In the genomic region with DNA sequence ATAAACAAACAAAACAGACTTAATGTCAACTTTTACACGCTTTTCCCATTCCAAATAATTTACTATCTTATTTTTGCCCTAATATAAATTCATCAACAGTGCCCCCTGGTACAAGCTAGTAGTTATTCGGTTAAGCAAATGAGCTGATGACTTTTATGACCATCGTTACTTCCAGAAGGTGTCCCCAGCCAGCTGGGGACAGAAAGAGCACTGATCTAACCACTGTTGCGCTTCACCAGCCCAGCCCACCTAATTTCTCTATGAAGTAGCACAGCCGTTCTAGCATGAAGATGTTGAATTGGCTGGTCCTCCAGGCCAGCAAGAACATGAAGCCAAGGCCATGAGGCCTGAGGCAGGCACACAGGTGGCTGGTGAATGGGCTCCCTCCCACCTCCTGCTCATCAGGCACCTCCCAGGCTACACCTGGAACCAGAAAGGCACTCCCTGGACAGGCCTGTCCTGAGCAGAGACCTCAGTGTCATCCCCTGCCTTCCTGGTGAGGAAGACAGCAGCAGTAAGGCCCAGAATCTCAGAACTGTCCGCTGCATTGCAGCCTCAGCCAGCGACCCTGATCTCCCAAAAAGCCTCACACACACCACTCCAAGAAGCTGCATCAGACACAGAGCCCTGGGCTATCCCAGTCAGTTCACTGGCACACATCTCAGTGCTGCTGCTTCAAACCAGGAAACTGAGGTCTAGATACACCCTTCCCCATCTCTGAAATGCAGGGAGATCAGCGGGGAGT, we compare ENCODE assay signal across 23 cellular contexts. TPM values are rescaled to one million over a fixed set of nuclear protein-coding genes. Genes with fewer than 3 reads are reported as not detected.
A peak's percentile ranks its signal among the peaks of the same experiment; 100 is the strongest.
DNase-seq lines count a peak whose midpoint lies in the region; ATAC-seq, FAIRE-seq and TF ChIP-seq lines count a peak whose summit lies in the region.
"Had no signal": no experiment of that assay in that cellular context is flagged by ENCODE, and none has a peak within 500 bp of the region (broad histone marks: within the 10 kb centered on the region; RNA-seq: fewer than 3 reads in every experiment).

No MANE protein-coding gene starts in this region.

- peaks cover 16 to 30% of the 10 kb centered on the region in 2 donors for H3K36me3 Mint-ChIP-seq in stimulated activated naive B cell treated with anti-CD40 and anti-IgM and Interleukin-4, amounts not matched to agents 10 μg/mL and 1 μg/mL and 100 μg/mL, for 72 hours
- H3K36me3 Mint-ChIP-seq: activated naive CD8-positive, alpha-beta T cell treated with anti-CD3 and anti-CD28 coated beads, Interleukin-2, amount 10 ng/mL, durations not matched to agents 7 days and 5 days had no signal

- H4K91ac ChIP-seq in H1 (replicated peaks; ENCODE audit: insufficient read length, low read length), result no peak overlapping the region

- H3K36me3 ChIP-seq in H1 (ENCODE audit: control insufficient read depth in 2 of 4, insufficient read depth in 4 of 4, low read length in 3 of 4), result no peaks in the 10 kb centered on the region

- TF ChIP-seq POLR2A in GM12892 (IDR thresholded peaks at IDR 0.05; ENCODE audit: low read depth, low read length), result no peak
- TF ChIP-seq POLR2A in H1 (IDR thresholded peaks at IDR 0.05; ENCODE audit: control extremely low read depth in 1 of 2, low read depth in 2 of 2, low read length in 2 of 2), result no peak

- no peak overlapping the region for H3K14ac ChIP-seq in H1 (ENCODE audit: insufficient read length)

- no peak overlapping the region; the same call in 1 of the 2 replicates for H3K18ac ChIP-seq in H1 (ENCODE audit: extremely low read depth, low read length)

- no peak overlapping the region for H3K4me3 Mint-ChIP-seq in stimulated activated naive B cell treated with anti-CD40 and anti-IgM and Interleukin-4, amounts not matched to agents 10 μg/mL and 1 μg/mL and 100 μg/mL, for 72 hours
- H3K4me3 Mint-ChIP-seq: activated naive CD8-positive, alpha-beta T cell treated with anti-CD3 and anti-CD28 coated beads, Interleukin-2, amount 10 ng/mL, durations not matched to agents 7 days and 5 days; T-cell had no signal

- FAIRE-seq in GM12892 (lab: Jason Lieb, UNC) (peak; percentile 61), H1 (lab: Jason Lieb, UNC) (no peak)
- FAIRE-seq: colon, HTR-8/SVneo, TTC549 had no signal

- no peak overlapping the region for H3K27ac ChIP-seq in H1 (ENCODE audit: low read depth, low read length)
- H3K27ac ChIP-seq: tibial artery had no signal

- CTCF ChIA-PET in H1 (lab: Charles Lee; ENCODE audit: partially characterized antibody), result interaction anchor here (0.8 to 2.0 kb wide), 11 partner anchors 9 to 106 kb away, joined by 3 to 6 read pairs (median 4); a partner anchor contains a TSS

- no peaks in the 10 kb centered on the region for H3K23me2 ChIP-seq in H1 (ENCODE audit: low read depth, low read length)

- H3K9me3 ChIP-seq in H1 (ENCODE audit: insufficient read depth in 2 of 2, low read depth in 1 of 2, low read length in 1 of 2), result no peaks in the 10 kb centered on the region
- H3K9me3 ChIP-seq: tibial artery had no signal

- H3K4me2 ChIP-seq in H1 (ENCODE audit: insufficient read depth in 1 of 2, low read depth in 2 of 2, low read length in 2 of 2), result no peak overlapping the region

- H3K27me3 Mint-ChIP-seq in stimulated activated naive B cell treated with anti-CD40 and anti-IgM and Interleukin-4, amounts not matched to agents 10 μg/mL and 1 μg/mL and 100 μg/mL, for 72 hours, result no peaks in the 10 kb centered on the region
- H3K27me3 Mint-ChIP-seq: activated naive CD8-positive, alpha-beta T cell treated with anti-CD3 and anti-CD28 coated beads, Interleukin-2, amount 10 ng/mL, durations not matched to agents 7 days and 5 days; T-cell had no signal

- no peak overlapping the region for H3K23ac ChIP-seq in H1 (ENCODE audit: insufficient read length)

- peaks cover 0 to 3% (median 0%) of the 10 kb centered on the region in 4 experiments; a peak in 4 of 7 replicates for H3K4me1 ChIP-seq in H1 (replicated peaks in 1 of 4; ENCODE audit: control insufficient read depth in 3 of 4, insufficient read depth in 4 of 4, low read length in 3 of 4)

- no peak overlapping the region for H2AFZ ChIP-seq in H1 (ENCODE audit: low read length)

- no peak overlapping the region for H3K56ac ChIP-seq in H1 (replicated peaks; ENCODE audit: insufficient read length, low read depth, low read length)

- no peak overlapping the region for H2BK12ac ChIP-seq in H1 (ENCODE audit: low read depth, low read length)

- H3K9ac ChIP-seq in H1 (replicated peaks in 1 of 4; ENCODE audit: extremely low read depth in 1 of 4, low read depth in 3 of 4, low read length in 3 of 4), result no peak overlapping the region

- POLR2A ChIA-PET in H1 (lab: Charles Lee; ENCODE audit: partially characterized antibody), result interaction anchor here (0.6 to 2.2 kb wide), 4 partner anchors 8 to 14 kb away, joined by 3 to 6 read pairs (median 3); no protein-coding TSS in a partner anchor

- 89 to 100% methylated on average over 1 to 8 of the region's 8 CpGs for WGBS in H1 (ENCODE audit: extremely low coverage in 1 of 2, insufficient coverage in 1 of 2, insufficient read length in 1 of 2, insufficient replicate concordance in 2 of 2, low coverage in 1 of 2, low lambda C conversion rate in 2 of 2, missing lambda C conversion rate in 1 of 2), 2 experiments

- TF ChIP-seq CTCF in H1 (IDR thresholded peaks at IDR 0.05; ENCODE audit: control extremely low read depth in 1 of 3, insufficient read depth in 1 of 3, low read depth in 1 of 3, low read length in 3 of 3), result no peak

- DNase-seq in GM12892 (ENCODE audit: insufficient read length), result no peak
- DNase-seq in NCI-H526 (lab: John Stamatoyannopoulos, UW), result peak; percentile 15 to 72
- no peak for DNase-seq in H1 (ENCODE audit: low read depth in 1 of 2, low spot score in 2 of 2)
- DNase-seq in stimulated activated naive B cell treated with anti-CD40 and anti-IgM and Interleukin-4, amounts not matched to agents 10 μg/mL and 1 μg/mL and 100 μg/mL, for 72 hours, result no peak
- no peak for DNase-seq in NCI-H1930 (lab: John Stamatoyannopoulos, UW)
- DNase-seq in ureter (ENCODE audit: low spot score), result no peak
- DNase-seq in DMS114 treated with DMSO at 0.1 percent for 48 hours (lab: John Stamatoyannopoulos, UW; ENCODE audit: unreplicated experiment), result no peak
- DNase-seq: activated CD4-positive, alpha-beta T cell treated with anti-CD3 and anti-CD28 coated beads for 4 hours; activated naive CD8-positive, alpha-beta T cell treated with anti-CD3 and anti-CD28 coated beads, Interleukin-2, amount 10 ng/mL, durations not matched to agents 7 days and 5 days; AML-193; GOT3; midbrain; NCI-H1105 treated with DMSO at 0.1 percent for 48 hours; NCI-H2107; NCI-H510A treated with DMSO at 0.1 percent for 48 hours; SHP77; stimulated activated CD4-positive, alpha-beta T cell treated with anti-CD3 and anti-CD28 coated beads, Interleukin-1b, Interleukin-23, amount 100 ng/mL, for 48 hours; stimulated activated naive CD8-positive, alpha-beta T cell treated with anti-CD3 and anti-CD28 coated beads, Interleukin-15, Interleukin-2, amounts not matched to agents 100 U/mL and 50 U/mL, for 24 hours; T-cell; tibial artery had no signal

- TF ChIP-seq EP300 in H1 (IDR thresholded peaks at IDR 0.05; ENCODE audit: borderline replicate concordance in 1 of 2, low read depth in 2 of 2, low read length in 2 of 2), result no peak

- no peak overlapping the region for H3K4ac ChIP-seq in H1 (replicated peaks; ENCODE audit: insufficient read length, low read depth, low read length)

- H3K4me3 ChIP-seq in H1 (ENCODE audit: extremely low read depth in 1 of 4, insufficient read depth in 2 of 4, low read depth in 3 of 4, low read length in 4 of 4), result no peak overlapping the region
- H3K4me3 ChIP-seq: tibial artery had no signal

- H4K8ac ChIP-seq in H1 (ENCODE audit: extremely low read depth, insufficient read depth, low read length), result no peak overlapping the region

- no peaks in the 10 kb centered on the region for H3K9me3 Mint-ChIP-seq in stimulated activated naive B cell treated with anti-CD40 and anti-IgM and Interleukin-4, amounts not matched to agents 10 μg/mL and 1 μg/mL and 100 μg/mL, for 72 hours
- H3K9me3 Mint-ChIP-seq: activated naive CD8-positive, alpha-beta T cell treated with anti-CD3 and anti-CD28 coated beads, Interleukin-2, amount 10 ng/mL, durations not matched to agents 7 days and 5 days; T-cell had no signal

- no peak overlapping the region for H4K5ac ChIP-seq in H1 (ENCODE audit: insufficient read length, low read depth, low read length)

- peak; percentile 55 to 57 for ATAC-seq in stimulated activated naive B cell treated with anti-CD40 and anti-IgM and Interleukin-4, amounts not matched to agents 10 μg/mL and 1 μg/mL and 100 μg/mL, for 72 hours (replicated peaks)
- ATAC-seq: stimulated activated naive CD8-positive, alpha-beta T cell treated with anti-CD3 and anti-CD28 coated beads, Interleukin-15, Interleukin-2, amounts not matched to agents 100 U/mL and 50 U/mL, for 24 hours; T-cell had no signal

- no peak for TF ChIP-seq RAD21 in H1 (IDR thresholded peaks at IDR 0.05 in 1 of 2, conservative IDR thresholded peaks at IDR 0.05 in 1 of 2; ENCODE audit: low read depth in 2 of 2, low read length in 2 of 2)

- H3K27ac Mint-ChIP-seq in stimulated activated naive B cell treated with anti-CD40 and anti-IgM and Interleukin-4, amounts not matched to agents 10 μg/mL and 1 μg/mL and 100 μg/mL, for 72 hours, result peak overlapping the region; percentile 77
- H3K27ac Mint-ChIP-seq: activated naive CD8-positive, alpha-beta T cell treated with anti-CD3 and anti-CD28 coated beads, Interleukin-2, amount 10 ng/mL, durations not matched to agents 7 days and 5 days; T-cell had no signal

- 0 out of 2 replicates have a peak overlapping the region, but pooled peaks have one; percentile 65 for H2AK5ac ChIP-seq in H1 (ENCODE audit: low read depth, low read length)

- peaks cover 10 to 21% of the 10 kb centered on the region in 2 experiments for H4K20me1 ChIP-seq in H1 (replicated peaks in 1 of 2; ENCODE audit: control insufficient read depth in 1 of 2, insufficient read depth in 2 of 2, low read length in 2 of 2)

- no peak overlapping the region for H2BK20ac ChIP-seq in H1 (ENCODE audit: low read length)

- H3K79me2 ChIP-seq in H1 (ENCODE audit: control insufficient read depth in 1 of 2, insufficient read depth in 2 of 2, low read length in 2 of 2), result no peaks in the 10 kb centered on the region; a peak in 1 of 4 replicates

- H3K4me1 Mint-ChIP-seq in stimulated activated naive B cell treated with anti-CD40 and anti-IgM and Interleukin-4, amounts not matched to agents 10 μg/mL and 1 μg/mL and 100 μg/mL, for 72 hours, result peaks cover 27 to 45% of the 10 kb centered on the region in 2 donors

- no peak overlapping the region for H2BK15ac ChIP-seq in H1 (ENCODE audit: low read length)

- no peak overlapping the region for H2BK5ac ChIP-seq in H1 (ENCODE audit: low read depth, low read length)

- no peaks in the 10 kb centered on the region for H3K27me3 ChIP-seq in H1 (replicated peaks in 1 of 4; ENCODE audit: control insufficient read depth in 3 of 4, extremely low read depth in 1 of 4, insufficient read depth in 3 of 4, low read length in 3 of 4)
- H3K27me3 ChIP-seq: tibial artery had no signal

- H2BK120ac ChIP-seq in H1 (replicated peaks; ENCODE audit: low read depth, low read length), result no peak overlapping the region

- no peaks in the 10 kb centered on the region; the same call in 1 of the 2 replicates for H3K79me1 ChIP-seq in H1 (ENCODE audit: low read depth, low read length)

RNA-seq across cellular contexts. Expression of a gene that starts 12.9 kb away (rescaled TPM):
- 1.6 TPM for polyA plus RNA-seq in GM12892 (2012; ENCODE audit: missing spikeins)
- 14.3 and 15.6 TPM in 2 replicates for total RNA-seq in H1 (2021; fragmentation: NEBNext Ultra II Directional; extraction: Animal tissue kit (Norgen Biotek cat#: 25700))
- polyA plus RNA-seq in H1 (2011; rRNA removed), result 14.0 and 23.2 TPM in 2 replicates
- 17.3 TPM for polyA plus RNA-seq in H1 (2011; cell fraction: cytosol; rRNA removed)
- 21.9 TPM for polyA plus RNA-seq in H1 (2011; cell fraction: nucleus; rRNA removed)
- polyA plus RNA-seq in H1 (2012, experiment 1 of 2), result 9.1 to 18.9 TPM (median 16.9 TPM) in 4 replicates
- polyA plus RNA-seq in H1 (2012, experiment 2 of 2), result 14.8 TPM
- polyA plus RNA-seq in H1 (2013, experiment 1 of 2), result 5.8 TPM
- polyA plus RNA-seq in H1 (2013, experiment 2 of 2), result 5.3 TPM
- 3.8 and 4.5 TPM in 2 replicates for polyA minus RNA-seq in H1 (2011; rRNA and poly(A)+ RNA removed)
- polyA minus RNA-seq in H1 (2011; cell fraction: cytosol; rRNA and poly(A)+ RNA removed), result 6.1 TPM
- 5.6 TPM for polyA minus RNA-seq in H1 (2011; cell fraction: nucleus; rRNA and poly(A)+ RNA removed)
- 6.0 TPM for total RNA-seq in ureter

RNA-seq across cellular contexts. Expression of a gene that starts 12.9 kb away (rescaled TPM):
- 5.6 TPM for polyA plus RNA-seq in GM12892 (2012; ENCODE audit: missing spikeins)
- 16.1 and 18.8 TPM in 2 replicates for total RNA-seq in H1 (2021; fragmentation: NEBNext Ultra II Directional; extraction: Animal tissue kit (Norgen Biotek cat#: 25700))
- polyA plus RNA-seq in H1 (2011; rRNA removed), result 11.5 and 15.5 TPM in 2 replicates
- polyA plus RNA-seq in H1 (2011; cell fraction: cytosol; rRNA removed), result 9.8 TPM
- polyA plus RNA-seq in H1 (2011; cell fraction: nucleus; rRNA removed), result 21.7 TPM
- polyA plus RNA-seq in H1 (2012, experiment 1 of 2), result 9.6 to 13.3 TPM (median 12.3 TPM) in 4 replicates
- polyA plus RNA-seq in H1 (2012, experiment 2 of 2), result 9.3 TPM
- 7.9 TPM for polyA plus RNA-seq in H1 (2013, experiment 1 of 2)
- polyA plus RNA-seq in H1 (2013, experiment 2 of 2), result 7.7 TPM
- polyA minus RNA-seq in H1 (2011; rRNA and poly(A)+ RNA removed), result 32.1 and 33.6 TPM in 2 replicates
- 10.3 TPM for polyA minus RNA-seq in H1 (2011; cell fraction: cytosol; rRNA and poly(A)+ RNA removed)
- 21.5 TPM for polyA minus RNA-seq in H1 (2011; cell fraction: nucleus; rRNA and poly(A)+ RNA removed)
- total RNA-seq in ureter, result 28.6 TPM

Comparison
In these comparisons a context has a peak if more than half of its experiments do, and no peak if none do; other contexts are left out.
1. DNase-seq: peak in NCI-H526 (2 of 2); none in GM12892 (single experiment), H1 (0 of 2), stimulated activated naive B cell treated with anti-CD40 and anti-IgM and Interleukin-4, amounts not matched to agents 10 μg/mL and 1 μg/mL and 100 μg/mL, for 72 hours (single experiment), NCI-H1930 (0 of 2), ureter (single experiment) and DMS114 treated with DMSO at 0.1 percent for 48 hours (single experiment).